Comparison of ENCODE assay signal across 24 cellular contexts in genomic region chr10:98212204-98212603, GRCh38. TPM values are rescaled to one million over a fixed set of nuclear protein-coding genes. Genes with fewer than 3 reads are reported as not detected.
"Had no signal": no experiment of that assay in that cellular context is flagged by ENCODE, and none has a peak within 500 bp of the region (broad histone marks: within the 10 kb centered on the region; RNA-seq: fewer than 3 reads in every experiment).

No MANE protein-coding gene starts in this region.

- H3K27ac ChIP-seq: tibial artery, uterus had no signal

- H3K4me3 Mint-ChIP-seq: activated CD4-positive, alpha-beta T cell treated with anti-CD3 and anti-CD28 coated beads, Interleukin-2, amount 10 ng/mL, durations not matched to agents 24 days and 14 days; activated CD8-positive, alpha-beta T cell treated with anti-CD3 and anti-CD28 coated beads for 36 hours; activated naive CD4-positive, alpha-beta T cell treated with anti-CD3 and anti-CD28 coated beads, Interleukin-2, amount 10 ng/mL, durations not matched to agents 7 days and 5 days; activated T-cell treated with anti-CD3 and anti-CD28 coated beads, Interleukin-2, amount 50 U/mL, for 4 hours; mesothelial cell of epicardium; nephron progenitor cell had no signal

- ATAC-seq: activated CD8-positive, alpha-beta T cell treated with anti-CD3 and anti-CD28 coated beads for 36 hours; activated T-cell treated with anti-CD3 and anti-CD28 coated beads, Interleukin-2, amount 50 U/mL, for 4 hours; left lobe of liver had no signal

- DNase-seq: activated CD4-positive, alpha-beta T cell treated with anti-CD3 and anti-CD28 coated beads, Interleukin-2, amount 10 ng/mL, durations not matched to agents 24 days and 14 days; activated CD8-positive, alpha-beta T cell treated with anti-CD3 and anti-CD28 coated beads for 36 hours; activated naive CD4-positive, alpha-beta T cell treated with anti-CD3 and anti-CD28 coated beads, Interleukin-2, amount 10 ng/mL, durations not matched to agents 7 days and 5 days; activated T-cell treated with anti-CD3 and anti-CD28 coated beads, Interleukin-2, amount 50 U/mL, for 4 hours; aorta; cerebellar nuclear complex; cortex of kidney; effector CD8-positive, alpha-beta T cell; hippocampal formation; islet precursor cell; nephron progenitor cell; nucleus accumbens; posterior cingulate gyrus; retina; stimulated activated CD4-positive, alpha-beta T cell treated with anti-CD3 and anti-CD28 coated beads, Interleukin-12 subunit alpha, Interleukin-12 subunit beta, amount 100 ng/mL, for 4 hours; stimulated activated CD4-positive, alpha-beta T cell treated with anti-CD3 and anti-CD28 coated beads, Interleukin-1b, Interleukin-23, amount 100 ng/mL, for 48 hours; stimulated activated CD8-positive, alpha-beta memory T cell treated with anti-CD3 and anti-CD28 coated beads, Interleukin-4, amount 100 ng/mL, for 48 hours; stimulated activated naive CD4-positive, alpha-beta T cell; tibial artery; uterus had no signal

- H3K36me3 ChIP-seq: uterus had no signal

- H3K27me3 Mint-ChIP-seq: activated CD4-positive, alpha-beta T cell treated with anti-CD3 and anti-CD28 coated beads, Interleukin-2, amount 10 ng/mL, durations not matched to agents 24 days and 14 days; activated CD8-positive, alpha-beta T cell treated with anti-CD3 and anti-CD28 coated beads for 36 hours; activated naive CD4-positive, alpha-beta T cell treated with anti-CD3 and anti-CD28 coated beads, Interleukin-2, amount 10 ng/mL, durations not matched to agents 7 days and 5 days had no signal

- H3K27ac Mint-ChIP-seq: activated CD8-positive, alpha-beta T cell treated with anti-CD3 and anti-CD28 coated beads for 36 hours; activated naive CD4-positive, alpha-beta T cell treated with anti-CD3 and anti-CD28 coated beads, Interleukin-2, amount 10 ng/mL, durations not matched to agents 7 days and 5 days; mesothelial cell of epicardium; nephron progenitor cell had no signal

- H3K9me3 ChIP-seq: uterus had no signal

- H3K4me1 ChIP-seq: uterus had no signal

- H3K27me3 ChIP-seq: tibial artery, uterus had no signal

- H3K4me1 Mint-ChIP-seq: activated naive CD4-positive, alpha-beta T cell treated with anti-CD3 and anti-CD28 coated beads, Interleukin-2, amount 10 ng/mL, durations not matched to agents 7 days and 5 days; nephron progenitor cell had no signal

- H3K4me3 ChIP-seq: lung, tibial artery, uterus had no signal

RNA-seq across cellular contexts. Expression of gene LOXL4, which starts 55.8 kb away (rescaled TPM):
- total RNA-seq: activated CD4-positive, alpha-beta T cell treated with anti-CD3 and anti-CD28 coated beads, Interleukin-2, amount 10 ng/mL, durations not matched to agents 24 days and 14 days; activated CD8-positive, alpha-beta T cell treated with anti-CD3 and anti-CD28 coated beads for 36 hours; activated T-cell treated with anti-CD3 and anti-CD28 coated beads, Interleukin-2, amount 50 U/mL, for 4 hours; T-helper 1 cell treated with Interleukin-12 subunit alpha and Interleukin-12 subunit beta and Interleukin-4 antibody, amounts not matched to agents 30 ng/mL and 1 ng/mL, for 36 hours had no signal
